In genomic region chr18:23283933-23284430, GRCh38 we compare ENCODE assay signal across 8 cellular contexts.
A peak's percentile ranks its signal among the peaks of the same experiment; 100 is the strongest.
DNase-seq lines count a peak whose midpoint lies in the region; ATAC-seq, FAIRE-seq and TF ChIP-seq lines count a peak whose summit lies in the region.

No MANE protein-coding gene starts in this region.

- no peaks in the 10 kb centered on the region for H3K9me3 ChIP-seq in K562 (replicated peaks; ENCODE audit: control insufficient read depth, insufficient read depth, low read depth, low read length)

- peaks cover 5% of the 10 kb centered on the region in 2 experiments; a peak in 3 of 5 replicates for H3K4me1 ChIP-seq in K562 (replicated peaks in 1 of 2; ENCODE audit: control insufficient read depth in 2 of 2, insufficient read depth in 2 of 2, low read length in 2 of 2)

- no peaks in the 10 kb centered on the region for H3K27me3 ChIP-seq in K562 (ENCODE audit: control insufficient read depth in 2 of 2, insufficient read depth in 2 of 2, low read length in 2 of 2)

- no peak for TF ChIP-seq EP300 in K562 (IDR thresholded peaks at IDR 0.05; ENCODE audit: low read length)

- H3K4me1 Mint-ChIP-seq in stimulated activated naive CD8-positive, alpha-beta T cell treated with anti-CD3 and anti-CD28 coated beads, Interleukin-15, Interleukin-2, amounts not matched to agents 100 ng/mL and 50 ng/mL, for 24 hours (ENCODE audit: low read depth): peaks cover 38% of the 10 kb centered on the region

- CTCF ChIA-PET in K562 (lab: Yijun Ruan, JAX; ENCODE audit: low intra/inter-chr PET ratio): no interaction called here

- no peaks in the 10 kb centered on the region for H3K9me1 ChIP-seq in K562 (ENCODE audit: control insufficient read depth, insufficient read depth, low read length)

- no peak overlapping the region for H3K9ac ChIP-seq in K562 (ENCODE audit: insufficient read depth in 1 of 2, low read depth in 2 of 2, low read length in 2 of 2)

- no peak for TF ChIP-seq CTCF in K562 (IDR thresholded peaks at IDR 0.05 in 2 of 3, conservative IDR thresholded peaks at IDR 0.05 in 1 of 3; ENCODE audit: insufficient read depth in 2 of 3, low read depth in 1 of 3, low read length in 3 of 3)

- H3K27ac ChIP-seq in K562 (ENCODE audit: extremely low read depth, low read depth, low read length): no peak overlapping the region

- no peaks in the 10 kb centered on the region for H4K20me1 ChIP-seq in K562 (replicated peaks; ENCODE audit: control insufficient read depth, insufficient read depth, low read length)

- H2AFZ ChIP-seq in K562 (ENCODE audit: low read depth, low read length): no peak overlapping the region

- H3K4me3 ChIP-seq in K562: no peak overlapping the region

- no peak for TF ChIP-seq RAD21 in K562 (CRISPR knock-in tag; conservative IDR thresholded peaks at IDR 0.05 in 1 of 2, IDR thresholded peaks at IDR 0.05 in 1 of 2)

- TF ChIP-seq POLR2A in K562 (conservative IDR thresholded peaks at IDR 0.05): no peak

- ATAC-seq in activated naive CD4-positive, alpha-beta T cell treated with anti-CD3 and anti-CD28 coated beads, Interleukin-2, amount 50 U/mL, for 72 hours: peak; percentile 91 to 93
- ATAC-seq in HG03460 (IDR thresholded peaks at IDR 0.05; ENCODE audit: unreplicated experiment) (peak; percentile 81), K562 (no peak)

- H3K4me3 Mint-ChIP-seq in stimulated activated naive CD8-positive, alpha-beta T cell treated with anti-CD3 and anti-CD28 coated beads, Interleukin-15, Interleukin-2, amounts not matched to agents 100 ng/mL and 50 ng/mL, for 24 hours: peak overlapping the region; percentile 55

- in situ Hi-C loops in K562 (cut with MboI): no loop called here

- H3K36me3 ChIP-seq in K562 (ENCODE audit: control insufficient read depth, insufficient read depth, low read length): no peaks in the 10 kb centered on the region

- peak; percentile 11 to 75 for DNase-seq in activated naive CD4-positive, alpha-beta T cell treated with anti-CD3 and anti-CD28 coated beads, Interleukin-2, amount 50 U/mL, for 72 hours (ENCODE audit: low spot score in 2 of 2)
- DNase-seq in activated naive CD4-positive, alpha-beta T cell (lab: John Stamatoyannopoulos, UW): no peak
- DNase-seq in K562 (ENCODE audit: extremely low read depth in 1 of 4, low spot score in 3 of 4) (no peak), DMS79 (lab: John Stamatoyannopoulos, UW) (no peak), DMS114 treated with DMSO at 0.1 percent for 48 hours (lab: John Stamatoyannopoulos, UW; ENCODE audit: unreplicated experiment) (no peak), cardiac septum (ENCODE audit: low spot score) (no peak)

- POLR2A ChIA-PET in K562 (lab: Yijun Ruan, JAX): interaction anchor here (0.6 to 0.8 kb wide), 3 partner anchors 13 to 423 kb away, joined by 3 to 4 read pairs (median 3); no protein-coding TSS in a partner anchor

- no peaks in the 10 kb centered on the region for H3K9me3 Mint-ChIP-seq in activated naive CD4-positive, alpha-beta T cell treated with anti-CD3 and anti-CD28 coated beads, Interleukin-2, amount 50 U/mL, for 72 hours
- H3K9me3 Mint-ChIP-seq in stimulated activated naive CD8-positive, alpha-beta T cell treated with anti-CD3 and anti-CD28 coated beads, Interleukin-15, Interleukin-2, amounts not matched to agents 100 ng/mL and 50 ng/mL, for 24 hours: peaks cover 4% of the 10 kb centered on the region

- 6% methylated on average over 2 of the region's 2 CpGs for WGBS in K562 (ENCODE audit: insufficient coverage, low coverage, missing lambda C conversion rate)

- H3K36me3 Mint-ChIP-seq in activated naive CD4-positive, alpha-beta T cell treated with anti-CD3 and anti-CD28 coated beads, Interleukin-2, amount 50 U/mL, for 72 hours: no peaks in the 10 kb centered on the region
- H3K36me3 Mint-ChIP-seq in stimulated activated naive CD8-positive, alpha-beta T cell treated with anti-CD3 and anti-CD28 coated beads, Interleukin-15, Interleukin-2, amounts not matched to agents 100 ng/mL and 50 ng/mL, for 24 hours (ENCODE audit: low read depth): no peaks in the 10 kb centered on the region

- BruUV-seq in K562 (replicated peaks; lab: Mats Ljungman, UMichigan): no TSS peak

- H3K4me2 ChIP-seq in K562 (ENCODE audit: insufficient read depth, low read length): no peak overlapping the region

- H3K79me2 ChIP-seq in K562 (ENCODE audit: control insufficient read depth, insufficient read depth, low read length): no peaks in the 10 kb centered on the region

- intact Hi-C loops in K562 (cut with micrococcal nuclease): no loop called here
- intact Hi-C loops in cardiac septum (cut with DNase I): no loop called here

- FAIRE-seq in K562 (lab: Jason Lieb, UNC): no peak

- H3K27ac Mint-ChIP-seq in activated naive CD4-positive, alpha-beta T cell treated with anti-CD3 and anti-CD28 coated beads, Interleukin-2, amount 50 U/mL, for 72 hours: peak overlapping the region; percentile 90
- H3K27ac Mint-ChIP-seq in stimulated activated naive CD8-positive, alpha-beta T cell treated with anti-CD3 and anti-CD28 coated beads, Interleukin-15, Interleukin-2, amounts not matched to agents 100 ng/mL and 50 ng/mL, for 24 hours: peak overlapping the region; percentile 95

- no peaks in the 10 kb centered on the region for H3K27me3 Mint-ChIP-seq in stimulated activated naive CD8-positive, alpha-beta T cell treated with anti-CD3 and anti-CD28 coated beads, Interleukin-15, Interleukin-2, amounts not matched to agents 100 ng/mL and 50 ng/mL, for 24 hours

TF ChIP-seq in K562, 482 proteins besides CTCF, POLR2A, EP300 and RAD21:
- peak; percentile 76 for TF ChIP-seq FOSL1 (tag; conservative IDR thresholded peaks at IDR 0.05)
- TF ChIP-seq, protein P1, sequence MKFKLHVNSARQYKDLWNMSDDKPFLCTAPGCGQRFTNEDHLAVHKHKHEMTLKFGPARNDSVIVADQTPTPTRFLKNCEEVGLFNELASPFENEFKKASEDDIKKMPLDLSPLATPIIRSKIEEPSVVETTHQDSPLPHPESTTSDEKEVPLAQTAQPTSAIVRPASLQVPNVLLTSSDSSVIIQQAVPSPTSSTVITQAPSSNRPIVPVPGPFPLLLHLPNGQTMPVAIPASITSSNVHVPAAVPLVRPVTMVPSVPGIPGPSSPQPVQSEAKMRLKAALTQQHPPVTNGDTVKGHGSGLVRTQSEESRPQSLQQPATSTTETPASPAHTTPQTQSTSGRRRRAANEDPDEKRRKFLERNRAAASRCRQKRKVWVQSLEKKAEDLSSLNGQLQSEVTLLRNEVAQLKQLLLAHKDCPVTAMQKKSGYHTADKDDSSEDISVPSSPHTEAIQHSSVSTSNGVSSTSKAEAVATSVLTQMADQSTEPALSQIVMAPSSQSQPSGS (CRISPR knock-in tag; IDR thresholded peaks at IDR 0.05): no peak
TF ChIP-seq in K562: peak in this region for 1.

Comparison
In these comparisons a context has a peak if more than half of its experiments do, and no peak if none do; other contexts are left out.
1. DNase-seq: peak in activated naive CD4-positive, alpha-beta T cell treated with anti-CD3 and anti-CD28 coated beads, Interleukin-2, amount 50 U/mL, for 72 hours (2 of 2); none in activated naive CD4-positive, alpha-beta T cell (0 of 4), K562 (0 of 4), DMS79 (single experiment), DMS114 treated with DMSO at 0.1 percent for 48 hours (single experiment) and cardiac septum (single experiment).